ENCODE assay signal across 1 cellular context in genomic region chr12:109173443-109174240, GRCh38.
TF ChIP-seq lines count a peak whose summit lies in the region.

No MANE protein-coding gene starts in this region.

TF ChIP-seq in K562, 482 proteins besides CTCF, POLR2A, EP300 and RAD21 (continued from another document and continues in another):
- TF ChIP-seq TRIM24 (IDR thresholded peaks at IDR 0.05) (peak; percentile 69 to 70; a peak in 3 of 4 replicates), FUS (optimal IDR thresholded peaks at IDR 0.05; ENCODE audit: low read depth, low read length) (no peak), ZNF282 (CRISPR knock-in tag; IDR thresholded peaks at IDR 0.05) (no peak), POLR3G (IDR thresholded peaks at IDR 0.05; ENCODE audit: extremely low read depth, insufficient read length, insufficient replicate concordance) (no peak), HMGXB4 (CRISPR knock-in tag; IDR thresholded peaks at IDR 0.05) (no peak), HNRNPLL (IDR thresholded peaks at IDR 0.05; ENCODE audit: low read depth, low read length, poor library complexity, severe bottlenecking) (no peak), HMG20A (CRISPR knock-in tag; conservative IDR thresholded peaks at IDR 0.05) (no peak), MTF1 (CRISPR knock-in tag; IDR thresholded peaks at IDR 0.05; ENCODE audit: borderline replicate concordance) (no peak), SIRT6 (IDR thresholded peaks at IDR 0.05; ENCODE audit: low read depth, low read length) (no peak), MLX (CRISPR knock-in tag; conservative IDR thresholded peaks at IDR 0.05) (no peak), IFI16 (CRISPR knock-in tag; IDR thresholded peaks at IDR 0.05) (peak; percentile 54; the same call in 1 of the 2 replicates), OTX1 (CRISPR knock-in tag; IDR thresholded peaks at IDR 0.05) (0 out of 2 replicates have a peak, but pooled peaks have one; percentile 32), BRD4 (IDR thresholded peaks at IDR 0.05) (peak; percentile 80; the same call in 1 of the 2 replicates), NR4A1 (CRISPR knock-in tag; IDR thresholded peaks at IDR 0.05) (no peak), NR4A1 (tag; IDR thresholded peaks at IDR 0.05) (peak; percentile 93), TOE1 (IDR thresholded peaks at IDR 0.05; ENCODE audit: borderline replicate concordance) (no peak), TOE1 (CRISPR knock-in tag; IDR thresholded peaks at IDR 0.05; ENCODE audit: borderline replicate concordance, low read depth) (no peak), RBFOX2 (IDR thresholded peaks at IDR 0.05; ENCODE audit: low read depth, low read length) (peak; percentile 59), GTF2A2 (tag; IDR thresholded peaks at IDR 0.05) (no peak), ZNF165 (CRISPR knock-in tag; IDR thresholded peaks at IDR 0.05; ENCODE audit: borderline replicate concordance) (peak; percentile 30; the same call in 1 of the 2 replicates), SPI1 (IDR thresholded peaks at IDR 0.05; ENCODE audit: borderline replicate concordance, low read depth, low read length) (no peak), DNMT1 (IDR thresholded peaks at IDR 0.05) (no peak), ILK (tag; IDR thresholded peaks at IDR 0.05; ENCODE audit: borderline replicate concordance, low read depth) (no peak), HNRNPUL1 (IDR thresholded peaks at IDR 0.05; ENCODE audit: low read length) (no peak), NR2C1 (IDR thresholded peaks at IDR 0.05) (no peak), NR2C1 (tag; IDR thresholded peaks at IDR 0.05) (peak; percentile 54), HNRNPL (IDR thresholded peaks at IDR 0.05; ENCODE audit: low read depth, low read length) (no peak), ZNF311 (CRISPR knock-in tag; IDR thresholded peaks at IDR 0.05) (peak; percentile 73; the same call in 1 of the 2 replicates), ASH1L (IDR thresholded peaks at IDR 0.05; ENCODE audit: borderline replicate concordance, low read depth, partially characterized antibody) (no peak), HDAC3 (IDR thresholded peaks at IDR 0.05; ENCODE audit: borderline replicate concordance, partially characterized antibody) (no peak), KLF16 (IDR thresholded peaks at IDR 0.05) (no peak), CUX1 (CRISPR knock-in tag; IDR thresholded peaks at IDR 0.05) (no peak), FOS (IDR thresholded peaks at IDR 0.05; ENCODE audit: extremely low read depth, insufficient read length) (no peak), KDM1A (IDR thresholded peaks at IDR 0.05) (no peak), DPF2 (IDR thresholded peaks at IDR 0.05) (no peak), ZSCAN32 (CRISPR knock-in tag; IDR thresholded peaks at IDR 0.05) (peak; percentile 83), SMARCA5 (IDR thresholded peaks at IDR 0.05) (no peak), SAFB2 (IDR thresholded peaks at IDR 0.05; ENCODE audit: borderline replicate concordance, low read depth, low read length, severe bottlenecking) (no peak), ERF (CRISPR knock-in tag; IDR thresholded peaks at IDR 0.05) (0 out of 2 replicates have a peak, but pooled peaks have one; percentile 48)
- TF ChIP-seq, protein P1, sequence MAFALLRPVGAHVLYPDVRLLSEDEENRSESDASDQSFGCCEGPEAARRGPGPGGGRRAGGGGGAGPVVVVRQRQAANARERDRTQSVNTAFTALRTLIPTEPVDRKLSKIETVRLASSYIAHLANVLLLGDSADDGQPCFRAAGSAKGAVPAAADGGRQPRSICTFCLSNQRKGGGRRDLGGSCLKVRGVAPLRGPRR (CRISPR knock-in tag; IDR thresholded peaks at IDR 0.05): peak; percentile 28; the same call in 1 of the 2 replicates
- TF ChIP-seq, protein P2, sequence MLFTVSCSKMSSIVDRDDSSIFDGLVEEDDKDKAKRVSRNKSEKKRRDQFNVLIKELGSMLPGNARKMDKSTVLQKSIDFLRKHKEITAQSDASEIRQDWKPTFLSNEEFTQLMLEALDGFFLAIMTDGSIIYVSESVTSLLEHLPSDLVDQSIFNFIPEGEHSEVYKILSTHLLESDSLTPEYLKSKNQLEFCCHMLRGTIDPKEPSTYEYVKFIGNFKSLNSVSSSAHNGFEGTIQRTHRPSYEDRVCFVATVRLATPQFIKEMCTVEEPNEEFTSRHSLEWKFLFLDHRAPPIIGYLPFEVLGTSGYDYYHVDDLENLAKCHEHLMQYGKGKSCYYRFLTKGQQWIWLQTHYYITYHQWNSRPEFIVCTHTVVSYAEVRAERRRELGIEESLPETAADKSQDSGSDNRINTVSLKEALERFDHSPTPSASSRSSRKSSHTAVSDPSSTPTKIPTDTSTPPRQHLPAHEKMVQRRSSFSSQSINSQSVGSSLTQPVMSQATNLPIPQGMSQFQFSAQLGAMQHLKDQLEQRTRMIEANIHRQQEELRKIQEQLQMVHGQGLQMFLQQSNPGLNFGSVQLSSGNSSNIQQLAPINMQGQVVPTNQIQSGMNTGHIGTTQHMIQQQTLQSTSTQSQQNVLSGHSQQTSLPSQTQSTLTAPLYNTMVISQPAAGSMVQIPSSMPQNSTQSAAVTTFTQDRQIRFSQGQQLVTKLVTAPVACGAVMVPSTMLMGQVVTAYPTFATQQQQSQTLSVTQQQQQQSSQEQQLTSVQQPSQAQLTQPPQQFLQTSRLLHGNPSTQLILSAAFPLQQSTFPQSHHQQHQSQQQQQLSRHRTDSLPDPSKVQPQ (CRISPR knock-in tag; IDR thresholded peaks at IDR 0.05; ENCODE audit: borderline replicate concordance): no peak
- TF ChIP-seq, protein P3, sequence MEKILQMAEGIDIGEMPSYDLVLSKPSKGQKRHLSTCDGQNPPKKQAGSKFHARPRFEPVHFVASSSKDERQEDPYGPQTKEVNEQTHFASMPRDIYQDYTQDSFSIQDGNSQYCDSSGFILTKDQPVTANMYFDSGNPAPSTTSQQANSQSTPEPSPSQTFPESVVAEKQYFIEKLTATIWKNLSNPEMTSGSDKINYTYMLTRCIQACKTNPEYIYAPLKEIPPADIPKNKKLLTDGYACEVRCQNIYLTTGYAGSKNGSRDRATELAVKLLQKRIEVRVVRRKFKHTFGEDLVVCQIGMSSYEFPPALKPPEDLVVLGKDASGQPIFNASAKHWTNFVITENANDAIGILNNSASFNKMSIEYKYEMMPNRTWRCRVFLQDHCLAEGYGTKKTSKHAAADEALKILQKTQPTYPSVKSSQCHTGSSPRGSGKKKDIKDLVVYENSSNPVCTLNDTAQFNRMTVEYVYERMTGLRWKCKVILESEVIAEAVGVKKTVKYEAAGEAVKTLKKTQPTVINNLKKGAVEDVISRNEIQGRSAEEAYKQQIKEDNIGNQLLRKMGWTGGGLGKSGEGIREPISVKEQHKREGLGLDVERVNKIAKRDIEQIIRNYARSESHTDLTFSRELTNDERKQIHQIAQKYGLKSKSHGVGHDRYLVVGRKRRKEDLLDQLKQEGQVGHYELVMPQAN (IDR thresholded peaks at IDR 0.05; ENCODE audit: borderline replicate concordance): no peak
- TF ChIP-seq, protein P4, sequence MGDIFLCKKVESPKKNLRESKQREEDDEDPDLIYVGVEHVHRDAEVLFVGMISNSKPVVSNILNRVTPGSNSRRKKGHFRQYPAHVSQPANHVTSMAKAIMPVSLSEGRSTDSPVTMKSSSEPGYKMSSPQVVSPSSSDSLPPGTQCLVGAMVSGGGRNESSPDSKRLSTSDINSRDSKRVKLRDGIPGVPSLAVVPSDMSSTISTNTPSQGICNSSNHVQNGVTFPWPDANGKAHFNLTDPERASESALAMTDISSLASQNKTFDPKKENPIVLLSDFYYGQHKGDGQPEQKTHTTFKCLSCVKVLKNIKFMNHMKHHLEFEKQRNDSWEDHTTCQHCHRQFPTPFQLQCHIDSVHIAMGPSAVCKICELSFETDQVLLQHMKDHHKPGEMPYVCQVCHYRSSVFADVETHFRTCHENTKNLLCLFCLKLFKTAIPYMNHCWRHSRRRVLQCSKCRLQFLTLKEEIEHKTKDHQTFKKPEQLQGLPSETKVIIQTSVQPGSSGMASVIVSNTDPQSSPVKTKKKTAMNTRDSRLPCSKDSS (IDR thresholded peaks at IDR 0.05; ENCODE audit: low read depth, partially characterized antibody): no peak
- TF ChIP-seq, protein P5, sequence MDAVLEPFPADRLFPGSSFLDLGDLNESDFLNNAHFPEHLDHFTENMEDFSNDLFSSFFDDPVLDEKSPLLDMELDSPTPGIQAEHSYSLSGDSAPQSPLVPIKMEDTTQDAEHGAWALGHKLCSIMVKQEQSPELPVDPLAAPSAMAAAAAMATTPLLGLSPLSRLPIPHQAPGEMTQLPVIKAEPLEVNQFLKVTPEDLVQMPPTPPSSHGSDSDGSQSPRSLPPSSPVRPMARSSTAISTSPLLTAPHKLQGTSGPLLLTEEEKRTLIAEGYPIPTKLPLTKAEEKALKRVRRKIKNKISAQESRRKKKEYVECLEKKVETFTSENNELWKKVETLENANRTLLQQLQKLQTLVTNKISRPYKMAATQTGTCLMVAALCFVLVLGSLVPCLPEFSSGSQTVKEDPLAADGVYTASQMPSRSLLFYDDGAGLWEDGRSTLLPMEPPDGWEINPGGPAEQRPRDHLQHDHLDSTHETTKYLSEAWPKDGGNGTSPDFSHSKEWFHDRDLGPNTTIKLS (IDR thresholded peaks at IDR 0.05; ENCODE audit: borderline replicate concordance, low read depth): no peak
- TF ChIP-seq, protein P6, sequence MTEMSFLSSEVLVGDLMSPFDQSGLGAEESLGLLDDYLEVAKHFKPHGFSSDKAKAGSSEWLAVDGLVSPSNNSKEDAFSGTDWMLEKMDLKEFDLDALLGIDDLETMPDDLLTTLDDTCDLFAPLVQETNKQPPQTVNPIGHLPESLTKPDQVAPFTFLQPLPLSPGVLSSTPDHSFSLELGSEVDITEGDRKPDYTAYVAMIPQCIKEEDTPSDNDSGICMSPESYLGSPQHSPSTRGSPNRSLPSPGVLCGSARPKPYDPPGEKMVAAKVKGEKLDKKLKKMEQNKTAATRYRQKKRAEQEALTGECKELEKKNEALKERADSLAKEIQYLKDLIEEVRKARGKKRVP (CRISPR knock-in tag; IDR thresholded peaks at IDR 0.05): peak; percentile 95
- TF ChIP-seq, protein P7, sequence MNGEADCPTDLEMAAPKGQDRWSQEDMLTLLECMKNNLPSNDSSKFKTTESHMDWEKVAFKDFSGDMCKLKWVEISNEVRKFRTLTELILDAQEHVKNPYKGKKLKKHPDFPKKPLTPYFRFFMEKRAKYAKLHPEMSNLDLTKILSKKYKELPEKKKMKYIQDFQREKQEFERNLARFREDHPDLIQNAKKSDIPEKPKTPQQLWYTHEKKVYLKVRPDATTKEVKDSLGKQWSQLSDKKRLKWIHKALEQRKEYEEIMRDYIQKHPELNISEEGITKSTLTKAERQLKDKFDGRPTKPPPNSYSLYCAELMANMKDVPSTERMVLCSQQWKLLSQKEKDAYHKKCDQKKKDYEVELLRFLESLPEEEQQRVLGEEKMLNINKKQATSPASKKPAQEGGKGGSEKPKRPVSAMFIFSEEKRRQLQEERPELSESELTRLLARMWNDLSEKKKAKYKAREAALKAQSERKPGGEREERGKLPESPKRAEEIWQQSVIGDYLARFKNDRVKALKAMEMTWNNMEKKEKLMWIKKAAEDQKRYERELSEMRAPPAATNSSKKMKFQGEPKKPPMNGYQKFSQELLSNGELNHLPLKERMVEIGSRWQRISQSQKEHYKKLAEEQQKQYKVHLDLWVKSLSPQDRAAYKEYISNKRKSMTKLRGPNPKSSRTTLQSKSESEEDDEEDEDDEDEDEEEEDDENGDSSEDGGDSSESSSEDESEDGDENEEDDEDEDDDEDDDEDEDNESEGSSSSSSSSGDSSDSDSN (IDR thresholded peaks at IDR 0.05; ENCODE audit: borderline replicate concordance in 1 of 2, low read depth in 2 of 2, low read length in 2 of 2): no peak; a peak in 1 of 4 replicates
